Comparison of ENCODE assay signal across 9 cellular contexts in the genomic region with DNA sequence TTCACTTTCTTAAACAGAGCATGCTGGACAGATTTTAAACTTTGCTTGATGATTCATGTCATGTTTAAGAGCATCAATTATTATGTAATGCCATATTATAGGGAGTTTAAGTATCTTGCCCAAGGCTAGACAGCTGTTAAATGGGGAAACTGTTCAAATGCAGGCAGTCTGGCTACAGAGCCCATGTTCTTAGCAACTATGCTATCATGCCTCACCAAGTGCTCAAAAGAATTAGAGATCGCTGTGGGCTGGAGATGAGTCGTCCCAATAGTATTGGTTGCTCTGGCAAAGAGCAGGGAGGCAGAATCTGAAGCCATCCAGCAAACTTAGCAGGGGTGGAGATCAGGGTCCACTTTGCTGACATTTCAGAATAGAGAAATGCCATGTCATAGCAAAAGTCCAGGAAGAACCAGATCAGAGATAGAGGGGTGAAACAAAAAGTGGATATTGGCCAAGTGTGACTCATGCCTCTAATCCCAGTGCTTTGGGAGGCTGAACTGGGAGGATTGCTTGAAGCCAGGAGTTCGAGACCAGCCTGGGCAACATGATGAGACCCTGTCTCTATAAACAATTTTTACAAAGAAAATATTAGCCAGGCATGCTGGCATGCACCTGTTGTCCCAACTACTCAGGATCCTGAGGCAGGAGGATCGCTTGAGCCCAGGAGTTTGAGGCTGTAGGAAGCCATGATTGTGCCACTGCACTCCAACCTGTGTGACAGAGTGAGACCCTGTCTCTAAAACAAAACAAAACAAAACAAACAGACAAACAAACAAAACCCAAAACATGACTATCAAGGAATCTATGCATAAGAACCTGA. TPM values are rescaled to one million over a fixed set of nuclear protein-coding genes. Genes with fewer than 3 reads are reported as not detected.
DNase-seq lines count a peak whose midpoint lies in the region; ATAC-seq, FAIRE-seq and TF ChIP-seq lines count a peak whose summit lies in the region.
"Had no signal": no experiment of that assay in that cellular context is flagged by ENCODE, and none has a peak within 500 bp of the region (broad histone marks: within the 10 kb centered on the region; RNA-seq: fewer than 3 reads in every experiment).

No MANE protein-coding gene starts in this region.

- H3K4me1 ChIP-seq in A549 (peaks cover 14% of the 10 kb centered on the region; the same call in 2 of the 3 replicates), adipocyte (ENCODE audit: control insufficient read depth, insufficient read depth, low read length) (peaks cover 4% of the 10 kb centered on the region), keratinocyte (ENCODE audit: control insufficient read depth, extremely low read depth, insufficient read depth, low read length) (no peaks in the 10 kb centered on the region)

- DNase-seq in A549 (ENCODE audit: low read depth in 1 of 2, low spot score in 1 of 2) (peak; percentile 62 to 92), adipocyte (ENCODE audit: low read depth) (peak; percentile 92), keratinocyte (ENCODE audit: low read depth, low spot score) (peak; percentile 80), middle frontal gyrus (ENCODE audit: extremely low spot score, low spot score) (no peak), occipital lobe (lab: John Stamatoyannopoulos, UW) (no peak)
- DNase-seq: DMS153 had no signal

- peak; percentile 8 to 16; a peak in 1 of 5 replicates for TF ChIP-seq EP300 in A549 (IDR thresholded peaks at IDR 0.05)

- H3K9me3 ChIP-seq in A549, result peaks cover 7% of the 10 kb centered on the region
- H3K9me3 ChIP-seq in adipocyte (ENCODE audit: control insufficient read depth, low read length), result peaks cover 7% of the 10 kb centered on the region
- H3K9me3 ChIP-seq in keratinocyte (ENCODE audit: control insufficient read depth, low read depth, low read length), result peaks cover 2% of the 10 kb centered on the region

- H3K27me3 ChIP-seq in adipocyte (replicated peaks; ENCODE audit: control insufficient read depth, insufficient read depth, low read length) (peaks cover 5% of the 10 kb centered on the region), keratinocyte (ENCODE audit: control insufficient read depth, extremely low read depth, insufficient read depth, low read length) (no peaks in the 10 kb centered on the region)

- H3K9ac ChIP-seq in adipocyte (ENCODE audit: low read length) (no peak overlapping the region), keratinocyte (ENCODE audit: control insufficient read depth, extremely low read depth, insufficient read depth, low read length) (no peak overlapping the region)

- POLR2A ChIA-PET in A549 (lab: Yijun Ruan, JAX), result no interaction called here

- no peak overlapping the region for H2AFZ ChIP-seq in keratinocyte (ENCODE audit: control insufficient read depth, low read length)

- peak overlapping the region; percentile 42 to 68; a peak in 5 of 6 replicates for H3K27ac ChIP-seq in A549
- H3K27ac ChIP-seq in keratinocyte (ENCODE audit: control insufficient read depth, insufficient read depth, low read length), result peak overlapping the region; percentile 28

- peaks cover 2% of the 10 kb centered on the region for H4K20me1 ChIP-seq in keratinocyte (ENCODE audit: control insufficient read depth, extremely low read depth, insufficient read depth, low read length)

- peak; percentile 97 for ATAC-seq in A549
- ATAC-seq in HG03565 (IDR thresholded peaks at IDR 0.05; ENCODE audit: unreplicated experiment), result peak; percentile 70
- no peak for ATAC-seq in GM18520 (IDR thresholded peaks at IDR 0.05; ENCODE audit: unreplicated experiment)
- ATAC-seq in GM19395 (IDR thresholded peaks at IDR 0.05; ENCODE audit: unreplicated experiment), result no peak

- no peak overlapping the region for H3K4me3 ChIP-seq in A549
- no peak overlapping the region for H3K4me3 ChIP-seq in adipocyte (ENCODE audit: low read length)
- no peak overlapping the region for H3K4me3 ChIP-seq in keratinocyte (ENCODE audit: control insufficient read depth in 2 of 3, extremely low read depth in 1 of 3, insufficient read depth in 2 of 3, low read depth in 1 of 3, low read length in 3 of 3)

- FAIRE-seq in A549 (lab: Jason Lieb, UNC) (peak; percentile 39), keratinocyte (lab: Jason Lieb, UNC) (peak; percentile 41)

- TF ChIP-seq CTCF in A549 (IDR thresholded peaks at IDR 0.05) (no peak), keratinocyte (optimal IDR thresholded peaks at IDR 0.05 in 1 of 3, IDR thresholded peaks at IDR 0.05 in 1 of 3, conservative IDR thresholded peaks at IDR 0.05 in 1 of 3; ENCODE audit: extremely low read depth in 1 of 3, insufficient read depth in 2 of 3, low read length in 3 of 3) (no peak)

- dilution Hi-C loops in keratinocyte (cut with MboI; ENCODE audit: extremely low pct_ligation_motif_present, low sequenced_read_pairs), result no loop called here

- H3K79me2 ChIP-seq in keratinocyte (ENCODE audit: control insufficient read depth, insufficient read depth, low read length), result no peaks in the 10 kb centered on the region

- TF ChIP-seq RAD21 in A549 (conservative IDR thresholded peaks at IDR 0.05 in 1 of 2, IDR thresholded peaks at IDR 0.05 in 1 of 2), result no peak

- CTCF ChIA-PET in A549 (lab: Yijun Ruan, JAX), result no interaction called here

- no peak for TF ChIP-seq POLR2A in A549 (IDR thresholded peaks at IDR 0.05; ENCODE audit: low read length)

- 30% methylated on average over 4 of the region's 4 CpGs for WGBS in A549 (ENCODE audit: missing lambda C conversion rate)

- H3K4me2 ChIP-seq in A549, result peak overlapping the region; percentile 35; the same call in 2 of the 3 replicates
- H3K4me2 ChIP-seq in keratinocyte (ENCODE audit: control insufficient read depth, extremely low read depth, insufficient read depth, low read depth, low read length), result no peak overlapping the region

- no peaks in the 10 kb centered on the region for H3K9me1 ChIP-seq in keratinocyte (ENCODE audit: control insufficient read depth, extremely low read depth, insufficient read depth, low read length)

- H3K36me3 ChIP-seq in adipocyte (ENCODE audit: control insufficient read depth, insufficient read depth, low read length, severe bottlenecking) (no peaks in the 10 kb centered on the region), keratinocyte (ENCODE audit: control insufficient read depth in 2 of 2, extremely low read depth in 1 of 2, insufficient read depth in 2 of 2, low read length in 2 of 2) (no peaks in the 10 kb centered on the region)

TF ChIP-seq in A549, 52 proteins besides CTCF, POLR2A, EP300 and RAD21:
- no peak for TF ChIP-seq FOXS1 (CRISPR knock-in tag; IDR thresholded peaks at IDR 0.05)
- no peak for TF ChIP-seq CBX2 (IDR thresholded peaks at IDR 0.05; ENCODE audit: borderline replicate concordance, low read depth)
- 0 out of 2 replicates have a peak, but pooled peaks have one; percentile 45 for TF ChIP-seq CHD4 (IDR thresholded peaks at IDR 0.05; ENCODE audit: borderline replicate concordance)
- peak; percentile 63 for TF ChIP-seq JUNB (IDR thresholded peaks at IDR 0.05)
- TF ChIP-seq FOSL2 (IDR thresholded peaks at IDR 0.05), result peak; percentile 8; the same call in 1 of the 2 replicates
- peak; percentile 88 for TF ChIP-seq FOSL2 (CRISPR knock-in tag; IDR thresholded peaks at IDR 0.05)
- peak in 1 of 2 experiments; percentile 49; a peak in 2 of 5 replicates for TF ChIP-seq JUN (IDR thresholded peaks at IDR 0.05)
- peak; percentile 99 for TF ChIP-seq MAFK (IDR thresholded peaks at IDR 0.05; ENCODE audit: partially characterized antibody)
- TF ChIP-seq, protein P1, sequence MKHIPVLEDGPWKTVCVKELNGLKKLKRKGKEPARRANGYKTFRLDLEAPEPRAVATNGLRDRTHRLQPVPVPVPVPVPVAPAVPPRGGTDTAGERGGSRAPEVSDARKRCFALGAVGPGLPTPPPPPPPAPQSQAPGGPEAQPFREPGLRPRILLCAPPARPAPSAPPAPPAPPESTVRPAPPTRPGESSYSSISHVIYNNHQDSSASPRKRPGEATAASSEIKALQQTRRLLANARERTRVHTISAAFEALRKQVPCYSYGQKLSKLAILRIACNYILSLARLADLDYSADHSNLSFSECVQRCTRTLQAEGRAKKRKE (CRISPR knock-in tag; IDR thresholded peaks at IDR 0.05; ENCODE audit: low read depth), result no peak
- no peak for TF ChIP-seq HEYL (CRISPR knock-in tag; IDR thresholded peaks at IDR 0.05)
- TF ChIP-seq NFE2L2 (conservative IDR thresholded peaks at IDR 0.05; ENCODE audit: low read length), result peak; percentile 61
- TF ChIP-seq KDM5A (IDR thresholded peaks at IDR 0.05), result no peak
- TF ChIP-seq GATA3 (IDR thresholded peaks at IDR 0.05; ENCODE audit: borderline replicate concordance), result peak; percentile 65; the same call in 1 of the 2 replicates
- peak; percentile 41 to 67; a peak in 3 of 4 replicates for TF ChIP-seq CEBPB (IDR thresholded peaks at IDR 0.05)

RNA-seq across cellular contexts. Expression of gene BAMBI, which starts 57.8 kb away (rescaled TPM):
- polyA plus RNA-seq in A549 (2011; rRNA removed) (40.5 and 60.8 TPM in 2 replicates), A549 (2017; fragmentation: RNase III; extraction: RNeasy Plus Mini Kit Qiagen cat#74134 plus additional on column Dnase treatment) (23.2 to 26.1 TPM (median 25.6 TPM) in 3 replicates), keratinocyte (2.5 to 3.4 TPM (median 2.9 TPM) in 3 replicates)
- polyA plus RNA-seq in A549 (2012; cell fraction: cytosol; rRNA removed), result 20.6 and 25.0 TPM in 2 replicates
- polyA plus RNA-seq in A549 (2012; cell fraction: nucleus; rRNA removed), result 24.3 and 33.2 TPM in 2 replicates
- 25.2 and 32.9 TPM in 2 replicates for polyA minus RNA-seq in A549 (2011; rRNA and poly(A)+ RNA removed)
- 9.9 TPM for polyA plus RNA-seq in keratinocyte (2011; ENCODE audit: low read depth)
- 3.5 and 3.6 TPM in 2 replicates for polyA plus RNA-seq in keratinocyte (2011; cell fraction: cytosol; rRNA removed)
- polyA plus RNA-seq in keratinocyte (2011; cell fraction: nucleus; rRNA removed), result 7.2 and 9.0 TPM in 2 replicates
- polyA plus RNA-seq in keratinocyte (2012; ENCODE audit: low replicate concordance), result 4.1 and 8.8 TPM in 2 replicates
- polyA minus RNA-seq in keratinocyte, result 1.0 to 4.2 TPM (median 1.2 TPM) in 3 replicates
- polyA minus RNA-seq in keratinocyte (2011; cell fraction: cytosol; rRNA and poly(A)+ RNA removed), result 3.1 TPM
- polyA minus RNA-seq in keratinocyte (2011; cell fraction: nucleus; rRNA and poly(A)+ RNA removed), result 2.6 and 2.9 TPM in 2 replicates
- total RNA-seq in occipital lobe, result 2.3 TPM

Comparison
In these comparisons a context has a peak if more than half of its experiments do, and no peak if none do; other contexts are left out.
1. ATAC-seq: peak in A549 (2 of 2) and HG03565 (single experiment); none in GM18520 (single experiment) and GM19395 (single experiment).
2. DNase-seq: peak in A549 (2 of 2), adipocyte (single experiment) and keratinocyte (single experiment); none in middle frontal gyrus (single experiment) and occipital lobe (single experiment).